In the genomic region with DNA sequence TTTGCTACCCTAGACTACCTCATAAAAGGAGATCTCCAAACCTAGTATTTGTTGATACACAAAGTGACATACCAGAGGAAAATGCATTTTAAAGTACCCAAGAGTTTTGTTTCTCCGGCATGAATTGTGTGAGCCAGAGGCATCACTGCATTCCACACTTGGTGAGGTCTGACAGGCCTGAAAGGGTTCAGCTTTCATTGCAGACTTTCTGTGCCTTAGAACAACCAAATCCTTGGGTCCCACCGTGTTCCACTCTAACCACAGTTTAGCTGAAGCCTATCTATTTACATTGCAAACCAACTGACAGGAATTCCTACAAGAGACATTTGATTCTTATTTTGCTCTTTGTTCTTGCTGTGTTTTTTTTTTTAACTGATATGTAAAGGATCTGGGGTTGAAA, we compare ENCODE assay signal across 17 cellular contexts. TPM values are rescaled to one million over a fixed set of nuclear protein-coding genes. Genes with fewer than 3 reads are reported as not detected.
A peak's percentile ranks its signal among the peaks of the same experiment; 100 is the strongest.
DNase-seq lines count a peak whose midpoint lies in the region; ATAC-seq, FAIRE-seq and TF ChIP-seq lines count a peak whose summit lies in the region.
"Had no signal": no experiment of that assay in that cellular context is flagged by ENCODE, and none has a peak within 500 bp of the region (broad histone marks: within the 10 kb centered on the region; RNA-seq: fewer than 3 reads in every experiment).

No MANE protein-coding gene starts in this region.

- no peaks in the 10 kb centered on the region for H3K27me3 ChIP-seq in HUES48 (ENCODE audit: control insufficient read depth, insufficient read depth, low read length)
- H3K27me3 ChIP-seq in pancreas, result no peaks in the 10 kb centered on the region

- peaks cover 34% of the 10 kb centered on the region for H3K4me1 ChIP-seq in HUES48 (ENCODE audit: control insufficient read depth, insufficient read depth, low read length)
- no peaks in the 10 kb centered on the region for H3K4me1 ChIP-seq in pancreas

- no peak overlapping the region for H3K9ac ChIP-seq in HUES48 (ENCODE audit: low read depth, low read length)
- H3K9ac ChIP-seq: KMS-11 had no signal

- H3K36me3 ChIP-seq in HUES48 (ENCODE audit: control insufficient read depth, insufficient read depth, low read length), result no peaks in the 10 kb centered on the region
- H3K36me3 ChIP-seq in pancreas, result no peaks in the 10 kb centered on the region

- intact Hi-C loops in pancreas (cut with DNase I), result no loop called here

- no peak overlapping the region for H3K27ac Mint-ChIP-seq in natural killer cell treated with Interleukin-12 subunit alpha and Interleukin-12 subunit beta and Interleukin-15 and Interleukin-18, amount 100 ng/mL, for 72 hours
- H3K27ac Mint-ChIP-seq: activated CD4-positive, alpha-beta T cell treated with anti-CD3 and anti-CD28 coated beads for 36 hours; activated naive CD8-positive, alpha-beta T cell treated with anti-CD3 and anti-CD28 coated beads, Interleukin-2, amount 50 U/mL, for 24 hours had no signal

- H3K4me3 Mint-ChIP-seq in natural killer cell treated with Interleukin-12 subunit alpha and Interleukin-12 subunit beta and Interleukin-15 and Interleukin-18, amount 100 ng/mL, for 72 hours, result no peak overlapping the region
- H3K4me3 Mint-ChIP-seq: activated CD4-positive, alpha-beta T cell treated with anti-CD3 and anti-CD28 coated beads for 36 hours; activated naive CD8-positive, alpha-beta T cell treated with anti-CD3 and anti-CD28 coated beads, Interleukin-2, amount 50 U/mL, for 24 hours had no signal

- H3K9me3 Mint-ChIP-seq in natural killer cell treated with Interleukin-12 subunit alpha and Interleukin-12 subunit beta and Interleukin-15 and Interleukin-18, amount 100 ng/mL, for 72 hours, result no peaks in the 10 kb centered on the region
- H3K9me3 Mint-ChIP-seq: activated naive CD8-positive, alpha-beta T cell treated with anti-CD3 and anti-CD28 coated beads, Interleukin-2, amount 50 U/mL, for 24 hours had no signal

- 47 to 57% methylated on average over 2 of the region's 2 CpGs for WGBS in pancreas, 2 donors

- H3K9me3 ChIP-seq in HUES48 (ENCODE audit: control insufficient read depth, insufficient read depth, low read length) (no peaks in the 10 kb centered on the region), pancreas (no peaks in the 10 kb centered on the region)

- H3K4me1 Mint-ChIP-seq in natural killer cell treated with Interleukin-12 subunit alpha and Interleukin-12 subunit beta and Interleukin-15 and Interleukin-18, amount 100 ng/mL, for 72 hours (ENCODE audit: low read depth in 2 of 2), result peaks cover 0 to 8% of the 10 kb centered on the region in 2 donors
- H3K4me1 Mint-ChIP-seq: activated CD4-positive, alpha-beta T cell treated with anti-CD3 and anti-CD28 coated beads for 36 hours had no signal

- in situ Hi-C loops in astrocyte of the spinal cord (cut with HindIII; ENCODE audit: low sequenced_read_pairs), result no loop called here

- H3K27ac ChIP-seq in HUES48 (ENCODE audit: low read depth, low read length) (peak overlapping the region; percentile 56), pancreas (no peak overlapping the region)
- H3K27ac ChIP-seq: KMS-11 had no signal

- no peaks in the 10 kb centered on the region for H3K36me3 Mint-ChIP-seq in natural killer cell treated with Interleukin-12 subunit alpha and Interleukin-12 subunit beta and Interleukin-15 and Interleukin-18, amount 100 ng/mL, for 72 hours

- no peak for ATAC-seq in natural killer cell treated with Interleukin-12 subunit alpha and Interleukin-12 subunit beta and Interleukin-15 and Interleukin-18, amount 100 ng/mL, for 72 hours
- no peak for ATAC-seq in pancreas
- ATAC-seq: activated CD4-positive, alpha-beta T cell treated with anti-CD3 and anti-CD28 coated beads for 36 hours; activated naive CD8-positive, alpha-beta T cell treated with anti-CD3 and anti-CD28 coated beads, Interleukin-2, amount 50 U/mL, for 24 hours had no signal

- H3K4me3 ChIP-seq in HUES48 (ENCODE audit: low read depth, low read length), result no peak overlapping the region; the same call in 1 of the 2 replicates
- no peak overlapping the region for H3K4me3 ChIP-seq in astrocyte of the spinal cord (ENCODE audit: low read depth, low read length)
- H3K4me3 ChIP-seq in pancreas, result no peak overlapping the region

- DNase-seq in AG08395 (ENCODE audit: low spot score), result peak; percentile 15
- peak; percentile 44 for DNase-seq in astrocyte of the spinal cord (ENCODE audit: low read depth, low spot score)
- DNase-seq in iris pigment epithelial cell (ENCODE audit: low read depth), result peak; percentile 86
- DNase-seq in natural killer cell treated with Interleukin-12 subunit alpha and Interleukin-12 subunit beta and Interleukin-15 and Interleukin-18, amount 100 ng/mL, for 72 hours (ENCODE audit: low spot score), result no peak
- no peak for DNase-seq in NOMO-1 (lab: John Stamatoyannopoulos, UW; ENCODE audit: unreplicated experiment in 2 of 2)
- DNase-seq in pancreas, result no peak
- no peak for DNase-seq in effector CD4-positive, alpha-beta T cell
- DNase-seq: activated CD4-positive, alpha-beta T cell treated with anti-CD3 and anti-CD28 coated beads for 36 hours; activated naive CD8-positive, alpha-beta T cell treated with anti-CD3 and anti-CD28 coated beads, Interleukin-2, amount 50 U/mL, for 24 hours; activated T-cell treated with anti-CD3 and anti-CD28 coated beads, Interleukin-2, amount 50 U/mL, for 1 hour; erythroblast; GOT3; NCI-H146; nucleus accumbens; RPMI8226 had no signal

- TF ChIP-seq CTCF in astrocyte of the spinal cord (IDR thresholded peaks at IDR 0.05; ENCODE audit: low read depth, low read length) (no peak), pancreas (IDR thresholded peaks at IDR 0.05) (no peak)

- FAIRE-seq in pancreas (lab: Jason Lieb, UNC), result no peak

- peaks cover 11 to 12% of the 10 kb centered on the region in 2 donors for H3K27me3 Mint-ChIP-seq in natural killer cell treated with Interleukin-12 subunit alpha and Interleukin-12 subunit beta and Interleukin-15 and Interleukin-18, amount 100 ng/mL, for 72 hours

RNA-seq across cellular contexts. Expression of a gene that starts 21.0 kb away (rescaled TPM):
- 10 to 100 TPM; 46.6 to 73.2 TPM for total RNA-seq in natural killer cell treated with Interleukin-12 subunit alpha and Interleukin-12 subunit beta and Interleukin-15 and Interleukin-18, amount 100 ng/mL, for 72 hours
- 10 to 100 TPM; 26.5 to 48.4 (median 40.2) TPM for total RNA-seq in pancreas
- 10 to 100 TPM; 43.8 to 96.3 TPM for polyA plus RNA-seq in pancreas

RNA-seq across cellular contexts. Expression of a gene that starts 46.1 kb away (rescaled TPM):
- 10 to 100 TPM; 16.8 to 42.7 TPM for total RNA-seq in natural killer cell treated with Interleukin-12 subunit alpha and Interleukin-12 subunit beta and Interleukin-15 and Interleukin-18, amount 100 ng/mL, for 72 hours
- 1 to 10 TPM; 2.0 to 8.0 (median 2.8) TPM for total RNA-seq in pancreas
- 1 to 10 TPM; 1.3 TPM for polyA plus RNA-seq in pancreas

Comparison
In these comparisons a context has a peak if more than half of its experiments do, and no peak if none do; other contexts are left out.
1. DNase-seq: peak in AG08395 (single experiment), astrocyte of the spinal cord (single experiment) and iris pigment epithelial cell (single experiment); none in natural killer cell treated with Interleukin-12 subunit alpha and Interleukin-12 subunit beta and Interleukin-15 and Interleukin-18, amount 100 ng/mL, for 72 hours (single experiment), NOMO-1 (0 of 2), pancreas (0 of 6) and effector CD4-positive, alpha-beta T cell (single experiment).